Comparison of ENCODE assay signal across 11 cellular contexts in the genomic region with DNA sequence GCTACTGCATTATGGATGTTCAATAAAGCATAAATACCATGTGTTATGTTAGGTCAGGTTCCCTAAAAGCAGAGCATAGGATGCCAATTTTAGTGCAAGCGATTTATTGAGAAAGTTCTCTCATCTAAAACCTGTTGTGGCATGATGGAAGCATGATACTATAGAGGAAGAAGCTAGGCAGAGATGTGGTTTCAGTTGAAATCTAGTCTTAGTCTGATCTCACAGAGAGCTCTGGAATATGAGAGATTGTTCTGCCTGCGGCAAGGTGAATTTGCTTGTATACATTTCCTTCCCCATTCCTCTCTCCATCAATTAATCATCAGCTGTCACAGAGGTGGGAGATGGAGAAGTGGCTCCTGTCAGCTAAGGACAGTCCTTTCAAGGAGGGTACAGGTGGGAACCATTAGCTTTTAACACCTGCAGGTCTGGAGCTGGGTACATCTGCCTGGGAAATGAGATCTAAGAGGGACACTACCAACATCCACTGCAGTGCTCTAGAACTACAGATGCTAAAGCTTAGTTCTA.
"Had no signal": no experiment of that assay in that cellular context is flagged by ENCODE, and none has a peak within 500 bp of the region (broad histone marks: within the 10 kb centered on the region; RNA-seq: fewer than 3 reads in every experiment).

No MANE protein-coding gene starts in this region.

- H3K79me2 ChIP-seq: parathyroid adenoma had no signal

- H3K36me3 ChIP-seq: lower lobe of right lung had no signal

- H2AFZ ChIP-seq: parathyroid adenoma had no signal

- H3K4me3 ChIP-seq: body of pancreas, lower lobe of right lung, skin epidermis had no signal

- H3K4me1 ChIP-seq: body of pancreas, lower lobe of right lung, parathyroid adenoma had no signal

- H3K27ac ChIP-seq: body of pancreas, lower lobe of right lung, parathyroid adenoma, skin epidermis had no signal

- H3K27me3 ChIP-seq: body of pancreas had no signal

- ATAC-seq: body of pancreas; effector memory CD8-positive, alpha-beta T cell; lower lobe of right lung; naive thymus-derived CD4-positive, alpha-beta T cell had no signal

- H3K9ac ChIP-seq: parathyroid adenoma had no signal

- DNase-seq: activated CD4-positive, alpha-beta T cell treated with anti-CD3 and anti-CD28 coated beads, Interleukin-2, amount 50 U/mL, for 4 hours; activated effector memory CD4-positive, alpha-beta T cell treated with Interleukin-2 at 50 U/mL for 16 hours; activated T-cell treated with anti-CD3 and anti-CD28 coated beads, Interleukin-2, amount 50 U/mL, for 1 hour; amniotic stem cell; body of pancreas; effector memory CD8-positive, alpha-beta T cell; erythroblast; lower lobe of right lung; naive thymus-derived CD4-positive, alpha-beta T cell had no signal

- H3K9me3 ChIP-seq: body of pancreas, lower lobe of right lung had no signal
